In genomic region chr17:32879143-32879542, GRCh38 we compare ENCODE assay signal across 8 cellular contexts.
"Had no signal": no experiment of that assay in that cellular context is flagged by ENCODE, and none has a peak within 500 bp of the region (broad histone marks: within the 10 kb centered on the region; RNA-seq: fewer than 3 reads in every experiment).

No MANE protein-coding gene starts in this region.

- DNase-seq: GDM1, GF-D8 had no signal

- ATAC-seq: GM12878 had no signal

- H3K4me3 ChIP-seq: GM12878 had no signal

- FAIRE-seq: G401.6, GM12878, GM12891, GM12892, GM18507, GM19239 had no signal
